ENCODE assay signal across 27 cellular contexts in the genomic region with DNA sequence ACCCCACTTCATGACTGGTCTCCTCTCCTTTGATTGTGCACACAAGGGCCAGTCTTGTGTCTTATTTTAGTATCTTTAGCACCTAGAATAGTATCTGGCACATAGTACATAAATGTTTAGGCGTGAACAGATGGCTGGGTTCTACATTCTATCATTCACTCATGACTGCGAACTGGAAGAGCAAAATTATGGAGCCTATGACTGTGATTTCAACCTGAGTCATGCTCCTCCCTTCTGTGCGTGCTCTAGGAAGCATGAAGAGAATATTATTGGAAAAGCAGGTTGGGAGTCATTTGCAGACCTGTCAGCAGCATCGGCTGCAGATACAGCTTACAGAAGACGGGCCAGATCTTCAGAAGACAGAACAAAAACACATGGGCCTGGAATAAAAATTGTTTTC.
DNase-seq lines count a peak whose midpoint lies in the region; ATAC-seq, FAIRE-seq and TF ChIP-seq lines count a peak whose summit lies in the region.
"Had no signal": no experiment of that assay in that cellular context is flagged by ENCODE, and none has a peak within 500 bp of the region (broad histone marks: within the 10 kb centered on the region; RNA-seq: fewer than 3 reads in every experiment).

No MANE protein-coding gene starts in this region.

- H3K27ac Mint-ChIP-seq in activated CD8-positive, alpha-beta T cell treated with anti-CD3 and anti-CD28 coated beads, Interleukin-2, amount 10 ng/mL, durations not matched to agents 7 days and 5 days: no peak overlapping the region
- H3K27ac Mint-ChIP-seq: activated CD4-positive, alpha-beta memory T cell treated with anti-CD3 and anti-CD28 coated beads, Interleukin-2, amount 10 ng/mL, durations not matched to agents 7 days and 5 days; immature natural killer cell; type B pancreatic cell; WTC11 had no signal

- no peak overlapping the region for H3K4me3 ChIP-seq in right cardiac atrium (ENCODE audit: low read length)
- no peak overlapping the region for H3K4me3 ChIP-seq in heart left ventricle
- H3K4me3 ChIP-seq in bronchial epithelial cell (ENCODE audit: low read depth, low read length): no peak overlapping the region
- no peak overlapping the region for H3K4me3 ChIP-seq in aorta (ENCODE audit: low read length in 2 of 2)
- H3K4me3 ChIP-seq: A549, cardiac muscle cell, lower lobe of right lung, stomach had no signal

- no peaks in the 10 kb centered on the region for H3K27me3 Mint-ChIP-seq in activated CD8-positive, alpha-beta T cell treated with anti-CD3 and anti-CD28 coated beads, Interleukin-2, amount 10 ng/mL, durations not matched to agents 7 days and 5 days (ENCODE audit: low read depth)
- H3K27me3 Mint-ChIP-seq: activated CD4-positive, alpha-beta memory T cell treated with anti-CD3 and anti-CD28 coated beads, Interleukin-2, amount 10 ng/mL, durations not matched to agents 7 days and 5 days; type B pancreatic cell had no signal

- H3K36me3 ChIP-seq in heart left ventricle: no peaks in the 10 kb centered on the region
- H3K36me3 ChIP-seq in bronchial epithelial cell (ENCODE audit: control insufficient read depth, insufficient read depth, low read length): no peaks in the 10 kb centered on the region
- H3K36me3 ChIP-seq in aorta (ENCODE audit: control insufficient read depth in 1 of 2, insufficient read depth in 2 of 2, low read length in 1 of 2): no peaks in the 10 kb centered on the region
- H3K36me3 ChIP-seq: cardiac muscle cell, lower lobe of right lung, stomach had no signal

- no peak for FAIRE-seq in bronchial epithelial cell (lab: Jason Lieb, UNC)
- FAIRE-seq: A549, H54 had no signal

- intact Hi-C loops in right cardiac atrium (cut with DNase I): no loop called here
- intact Hi-C loops in heart left ventricle (cut with DNase I): no loop called here
- intact Hi-C loops in aorta (cut with DNase I): no loop called here

- H3K9me3 Mint-ChIP-seq in activated CD8-positive, alpha-beta T cell treated with anti-CD3 and anti-CD28 coated beads, Interleukin-2, amount 10 ng/mL, durations not matched to agents 7 days and 5 days (ENCODE audit: insufficient read depth): no peaks in the 10 kb centered on the region
- H3K9me3 Mint-ChIP-seq: activated CD4-positive, alpha-beta memory T cell treated with anti-CD3 and anti-CD28 coated beads, Interleukin-2, amount 10 ng/mL, durations not matched to agents 7 days and 5 days; immature natural killer cell had no signal

- no peaks in the 10 kb centered on the region for H3K9me3 ChIP-seq in right cardiac atrium (ENCODE audit: control insufficient read depth, low read length)
- H3K9me3 ChIP-seq in heart left ventricle: no peaks in the 10 kb centered on the region
- H3K9me3 ChIP-seq in aorta (ENCODE audit: control insufficient read depth, low read length): no peaks in the 10 kb centered on the region
- H3K9me3 ChIP-seq: A549, lower lobe of right lung, stomach had no signal

- H3K27ac ChIP-seq in right cardiac atrium (ENCODE audit: low read length) (peak overlapping the region; percentile 30), heart left ventricle (no peak overlapping the region), aorta (ENCODE audit: low read depth in 1 of 2, low read length in 2 of 2) (no peak overlapping the region)
- H3K27ac ChIP-seq: cardiac muscle cell, lower lobe of right lung, RWPE1, stomach had no signal

- TF ChIP-seq CTCF in heart left ventricle (IDR thresholded peaks at IDR 0.05) (no peak), bronchial epithelial cell (IDR thresholded peaks at IDR 0.05; ENCODE audit: insufficient read depth, low read length, severe bottlenecking) (no peak)

- ATAC-seq in right cardiac atrium: no peak
- no peak for ATAC-seq in heart left ventricle
- ATAC-seq in GM21529 (IDR thresholded peaks at IDR 0.05; ENCODE audit: unreplicated experiment): no peak
- ATAC-seq in activated CD8-positive, alpha-beta T cell treated with anti-CD3 and anti-CD28 coated beads, Interleukin-2, amount 10 ng/mL, durations not matched to agents 7 days and 5 days: no peak
- ATAC-seq in aorta (ENCODE audit: low FRiP score): no peak
- ATAC-seq: A549, SK-N-SH treated with all-trans-retinoic acid at 6 μM for 48 hours, WTC11 had no signal

- CTCF ChIA-PET in activated CD8-positive, alpha-beta T cell treated with anti-CD3 and anti-CD28 coated beads, Interleukin-2, amount 10 ng/mL, durations not matched to agents 7 days and 5 days (lab: Charles Lee): no interaction called here

- DNase-seq in right cardiac atrium (no peak), heart left ventricle (no peak), bronchial epithelial cell (ENCODE audit: low read depth) (peak; percentile 11), left kidney (ENCODE audit: low read depth, low spot score) (peak; percentile 19), aorta (no peak)
- DNase-seq in activated CD8-positive, alpha-beta memory T cell treated with anti-CD3 and anti-CD28 coated beads, Interleukin-2, amount 50 U/mL, for 48 hours: no peak
- no peak for DNase-seq in activated CD8-positive, alpha-beta T cell treated with anti-CD3 and anti-CD28 coated beads, Interleukin-2, amount 10 ng/mL, durations not matched to agents 7 days and 5 days
- DNase-seq: activated CD4-positive, alpha-beta memory T cell treated with anti-CD3 and anti-CD28 coated beads, Interleukin-2, amount 10 ng/mL, durations not matched to agents 7 days and 5 days; activated naive CD4-positive, alpha-beta T cell treated with Interleukin-2 at 50 U/mL for 16 hours; activated T-cell treated with anti-CD3 and anti-CD28 coated beads, Interleukin-2, amount 50 U/mL, for 1 hour; amniotic stem cell; Calu3; dermis blood vessel endothelial cell; immature natural killer cell; KG1; lower lobe of right lung; NCI-H1436 treated with DMSO at 0.1 percent for 48 hours; retina; stomach had no signal

- POLR2A ChIA-PET in activated CD8-positive, alpha-beta T cell treated with anti-CD3 and anti-CD28 coated beads, Interleukin-2, amount 10 ng/mL, durations not matched to agents 7 days and 5 days (lab: Charles Lee): no interaction called here

- TF ChIP-seq POLR2A in heart left ventricle (IDR thresholded peaks at IDR 0.05): no peak

- H3K4me3 Mint-ChIP-seq in activated CD8-positive, alpha-beta T cell treated with anti-CD3 and anti-CD28 coated beads, Interleukin-2, amount 10 ng/mL, durations not matched to agents 7 days and 5 days: no peak overlapping the region
- H3K4me3 Mint-ChIP-seq: activated CD4-positive, alpha-beta memory T cell treated with anti-CD3 and anti-CD28 coated beads, Interleukin-2, amount 10 ng/mL, durations not matched to agents 7 days and 5 days; immature natural killer cell; type B pancreatic cell; WTC11 had no signal

- H3K4me1 Mint-ChIP-seq in activated CD8-positive, alpha-beta T cell treated with anti-CD3 and anti-CD28 coated beads, Interleukin-2, amount 10 ng/mL, durations not matched to agents 7 days and 5 days (ENCODE audit: low read depth): no peaks in the 10 kb centered on the region
- H3K4me1 Mint-ChIP-seq: activated CD4-positive, alpha-beta memory T cell treated with anti-CD3 and anti-CD28 coated beads, Interleukin-2, amount 10 ng/mL, durations not matched to agents 7 days and 5 days had no signal

- 63% methylated on average over 5 of the region's 5 CpGs for WGBS in right cardiac atrium
- 73 to 75% (median 74%) methylated on average over 5 of the region's 5 CpGs for WGBS in heart left ventricle, 4 donors
- WGBS in aorta, 2 donors: 47 to 51% methylated on average over 5 of the region's 5 CpGs

- H3K4me1 ChIP-seq in right cardiac atrium (ENCODE audit: control insufficient read depth, insufficient read depth, low read length) (peaks cover 5% of the 10 kb centered on the region), heart left ventricle (peaks cover 0 to 7% (median 0%) of the 10 kb centered on the region in 12 donors), aorta (ENCODE audit: control insufficient read depth in 1 of 2, insufficient read depth in 2 of 2, low read length in 2 of 2) (no peaks in the 10 kb centered on the region)
- H3K4me1 ChIP-seq: A549, lower lobe of right lung, stomach had no signal

- no peaks in the 10 kb centered on the region for H3K36me3 Mint-ChIP-seq in activated CD8-positive, alpha-beta T cell treated with anti-CD3 and anti-CD28 coated beads, Interleukin-2, amount 10 ng/mL, durations not matched to agents 7 days and 5 days (ENCODE audit: low read depth)
- H3K36me3 Mint-ChIP-seq: immature natural killer cell, WTC11 had no signal

- H3K27me3 ChIP-seq in right cardiac atrium (ENCODE audit: control insufficient read depth, insufficient read depth) (no peaks in the 10 kb centered on the region), heart left ventricle (no peaks in the 10 kb centered on the region), bronchial epithelial cell (ENCODE audit: control insufficient read depth, insufficient read depth, low read length) (no peaks in the 10 kb centered on the region), aorta (ENCODE audit: control insufficient read depth in 1 of 2, insufficient read depth in 2 of 2, low read length in 1 of 2) (no peaks in the 10 kb centered on the region)
- H3K27me3 ChIP-seq: cardiac muscle cell, stomach had no signal

Comparison
In these comparisons a context has a peak if more than half of its experiments do, and no peak if none do; other contexts are left out.
1. DNase-seq: peak in bronchial epithelial cell (single experiment) and left kidney (single experiment); none in right cardiac atrium (0 of 3), heart left ventricle (0 of 5), activated CD8-positive, alpha-beta memory T cell treated with anti-CD3 and anti-CD28 coated beads, Interleukin-2, amount 50 U/mL, for 48 hours (single experiment), activated CD8-positive, alpha-beta T cell treated with anti-CD3 and anti-CD28 coated beads, Interleukin-2, amount 10 ng/mL, durations not matched to agents 7 days and 5 days (single experiment) and aorta (0 of 2).